In the genomic region with DNA sequence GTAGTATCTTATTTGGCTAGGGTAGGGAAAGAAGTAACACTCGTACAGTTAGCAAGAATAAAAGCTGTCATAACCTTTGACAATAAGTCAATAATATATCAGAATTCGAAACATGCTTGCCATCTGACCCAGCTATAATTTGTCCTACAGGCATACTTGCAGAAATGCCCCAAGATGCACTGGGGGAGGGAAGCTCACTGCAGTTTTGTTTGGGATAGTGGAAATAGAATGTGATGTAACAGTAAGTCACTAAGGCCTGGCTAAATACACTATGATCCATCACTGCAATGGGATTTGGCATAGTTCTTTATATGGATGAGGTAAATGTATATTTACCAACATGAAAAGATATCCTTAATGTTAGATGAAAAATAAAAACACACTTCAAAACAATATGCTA, we compare ENCODE assay signal across 21 cellular contexts.
"Had no signal": no experiment of that assay in that cellular context is flagged by ENCODE, and none has a peak within 500 bp of the region (broad histone marks: within the 10 kb centered on the region; RNA-seq: fewer than 3 reads in every experiment).

No MANE protein-coding gene starts in this region.

- ATAC-seq: activated CD8-positive, alpha-beta T cell treated with anti-CD3 and anti-CD28 coated beads, Interleukin-2, amount 10 ng/mL, durations not matched to agents 7 days and 5 days; activated naive CD4-positive, alpha-beta T cell treated with anti-CD3 and anti-CD28 coated beads, Interleukin-2, amount 50 U/mL, for 72 hours; activated T-helper 17 cell treated with anti-CD3 and anti-CD28 coated beads, Interleukin-2, amount 50 U/mL, for 72 hours; gastroesophageal sphincter; natural killer cell had no signal

- DNase-seq: activated CD4-positive, alpha-beta T cell treated with anti-CD3 and anti-CD28 coated beads, Interleukin-2, amount 10 ng/mL, durations not matched to agents 7 days and 5 days; activated CD4-positive, CD25-positive, alpha-beta regulatory T cell treated with anti-CD3 and anti-CD28 coated beads, Interleukin-2, amount 50 U/mL, for 72 hours; activated CD8-positive, alpha-beta T cell treated with anti-CD3 and anti-CD28 coated beads, Interleukin-2, amount 10 ng/mL, durations not matched to agents 7 days and 5 days; brain microvascular endothelial cell; caudate nucleus; dermis blood vessel endothelial cell; effector CD8-positive, alpha-beta T cell; erythroblast; head of caudate nucleus; midbrain; natural killer cell; retina; sigmoid colon; stimulated activated CD4-positive, alpha-beta T cell treated with anti-CD3 and anti-CD28 coated beads, Interleukin-2, amount 100 ng/mL, for 48 hours; stimulated activated naive CD4-positive, alpha-beta T cell treated with Interleukin-2 at 50 U/mL for 16 hours; thyroid gland; WERI-Rb-1 had no signal

- H3K4me3 ChIP-seq: ascending aorta, gastroesophageal sphincter, sigmoid colon, thyroid gland had no signal
